Comparison of ENCODE assay signal across 8 cellular contexts in genomic region chr5:32311404-32312193, GRCh38. TPM values are rescaled to one million over a fixed set of nuclear protein-coding genes. Genes with fewer than 3 reads are reported as not detected.
DNase-seq lines count a peak whose midpoint lies in the region; ATAC-seq lines count a peak whose summit lies in the region.

No MANE protein-coding gene starts in this region.

- intact Hi-C loops in activated naive CD4-positive, alpha-beta T cell treated with anti-CD3 and anti-CD28 coated beads for 36 hours (cut with micrococcal nuclease): loop anchor here (1.0 to 5.0 kb wide), 3 partner anchors 7 to 1129 kb away; partner anchors contain the start of gene TARS1

- no peak for ATAC-seq in activated naive CD4-positive, alpha-beta T cell treated with anti-CD3 and anti-CD28 coated beads, Interleukin-2, amount 50 U/mL, for 72 hours
- no peak for ATAC-seq in GM19023 (IDR thresholded peaks at IDR 0.05; ENCODE audit: unreplicated experiment)

- no peaks in the 10 kb centered on the region for H3K27me3 ChIP-seq in subcutaneous abdominal adipose tissue (ENCODE audit: control insufficient read depth in 5 of 5, insufficient read depth in 4 of 5, low read length in 5 of 5)

- peak overlapping the region; percentile 82 for H3K27ac ChIP-seq in subcutaneous abdominal adipose tissue (ENCODE audit: low read depth, low read length)

- H3K4me1 Mint-ChIP-seq in activated naive CD4-positive, alpha-beta T cell treated with anti-CD3 and anti-CD28 coated beads for 36 hours (ENCODE audit: low read depth): peaks cover 32% of the 10 kb centered on the region

- peaks cover 7 to 60% (median 41%) of the 10 kb centered on the region in 5 donors for H3K4me1 ChIP-seq in subcutaneous abdominal adipose tissue (ENCODE audit: control insufficient read depth in 5 of 5, insufficient read depth in 5 of 5, low read length in 5 of 5)

- peak overlapping the region; percentile 11 for H3K27ac Mint-ChIP-seq in activated naive CD4-positive, alpha-beta T cell treated with anti-CD3 and anti-CD28 coated beads for 36 hours
- H3K27ac Mint-ChIP-seq in activated naive CD4-positive, alpha-beta T cell treated with anti-CD3 and anti-CD28 coated beads, Interleukin-2, amount 50 U/mL, for 72 hours: peak overlapping the region; percentile 88 to 92

- peak overlapping the region; percentile 48 to 97 (median 88) for H3K9ac ChIP-seq in subcutaneous abdominal adipose tissue (ENCODE audit: low read length in 5 of 5)

- no peaks in the 10 kb centered on the region for H3K9me3 ChIP-seq in subcutaneous abdominal adipose tissue (ENCODE audit: control insufficient read depth in 5 of 5, low read length in 5 of 5)

- no peaks in the 10 kb centered on the region for H3K36me3 ChIP-seq in subcutaneous abdominal adipose tissue (ENCODE audit: control insufficient read depth in 5 of 5, insufficient read depth in 5 of 5, low read length in 5 of 5)

- CTCF ChIA-PET in activated naive CD4-positive, alpha-beta T cell treated with anti-CD3 and anti-CD28 coated beads for 36 hours (lab: Charles Lee): interaction anchor here (0.8 kb wide), 1 partner anchor 19 kb away, joined by 3 read pairs; no protein-coding TSS in a partner anchor

- no peaks in the 10 kb centered on the region for H3K36me3 Mint-ChIP-seq in activated naive CD4-positive, alpha-beta T cell treated with anti-CD3 and anti-CD28 coated beads for 36 hours (ENCODE audit: low read depth)
- H3K36me3 Mint-ChIP-seq in activated naive CD4-positive, alpha-beta T cell treated with anti-CD3 and anti-CD28 coated beads, Interleukin-2, amount 50 U/mL, for 72 hours: peaks cover 0 to 5% of the 10 kb centered on the region in 2 donors

- peak overlapping the region; percentile 45 to 94 (median 79) for H3K4me3 ChIP-seq in subcutaneous abdominal adipose tissue (ENCODE audit: low read depth in 1 of 5, low read length in 5 of 5)

- peak overlapping the region; percentile 84 for H3K4me3 Mint-ChIP-seq in activated naive CD4-positive, alpha-beta T cell treated with anti-CD3 and anti-CD28 coated beads for 36 hours

- no peaks in the 10 kb centered on the region for H3K27me3 Mint-ChIP-seq in activated naive CD4-positive, alpha-beta T cell treated with anti-CD3 and anti-CD28 coated beads for 36 hours (ENCODE audit: low read depth)

- DNase-seq in activated naive CD4-positive, alpha-beta T cell treated with anti-CD3 and anti-CD28 coated beads for 36 hours: no peak
- DNase-seq in activated naive CD4-positive, alpha-beta T cell (lab: John Stamatoyannopoulos, UW): no peak
- no peak for DNase-seq in activated naive CD4-positive, alpha-beta T cell treated with anti-CD3 and anti-CD28 coated beads, Interleukin-2, amount 50 U/mL, for 72 hours (ENCODE audit: low spot score in 2 of 2)
- DNase-seq in iPS-NIHi7 (ENCODE audit: extremely low spot score) (peak; percentile 28), activated gamma-delta T cell treated with Interleukin-2 at 50 U/mL for 16 hours (no peak), dedifferentiated amniotic fluid mesenchymal stem cell (ENCODE audit: extremely low spot score) (no peak)

- H3K9me3 Mint-ChIP-seq in activated naive CD4-positive, alpha-beta T cell treated with anti-CD3 and anti-CD28 coated beads for 36 hours: no peaks in the 10 kb centered on the region
- H3K9me3 Mint-ChIP-seq in activated naive CD4-positive, alpha-beta T cell treated with anti-CD3 and anti-CD28 coated beads, Interleukin-2, amount 50 U/mL, for 72 hours: no peaks in the 10 kb centered on the region

RNA-seq across cellular contexts. Expression of gene MTMR12, which starts 1.1 kb away (rescaled TPM):
- 10 to 100 TPM; 14.1 to 16.0 TPM for total RNA-seq in activated naive CD4-positive, alpha-beta T cell treated with anti-CD3 and anti-CD28 coated beads for 36 hours
- 10 to 100 TPM; 13.3 to 24.8 TPM for total RNA-seq in activated naive CD4-positive, alpha-beta T cell treated with anti-CD3 and anti-CD28 coated beads, Interleukin-2, amount 50 U/mL, for 72 hours
